7 cellular contexts compared by ENCODE assay signal in the genomic region with DNA sequence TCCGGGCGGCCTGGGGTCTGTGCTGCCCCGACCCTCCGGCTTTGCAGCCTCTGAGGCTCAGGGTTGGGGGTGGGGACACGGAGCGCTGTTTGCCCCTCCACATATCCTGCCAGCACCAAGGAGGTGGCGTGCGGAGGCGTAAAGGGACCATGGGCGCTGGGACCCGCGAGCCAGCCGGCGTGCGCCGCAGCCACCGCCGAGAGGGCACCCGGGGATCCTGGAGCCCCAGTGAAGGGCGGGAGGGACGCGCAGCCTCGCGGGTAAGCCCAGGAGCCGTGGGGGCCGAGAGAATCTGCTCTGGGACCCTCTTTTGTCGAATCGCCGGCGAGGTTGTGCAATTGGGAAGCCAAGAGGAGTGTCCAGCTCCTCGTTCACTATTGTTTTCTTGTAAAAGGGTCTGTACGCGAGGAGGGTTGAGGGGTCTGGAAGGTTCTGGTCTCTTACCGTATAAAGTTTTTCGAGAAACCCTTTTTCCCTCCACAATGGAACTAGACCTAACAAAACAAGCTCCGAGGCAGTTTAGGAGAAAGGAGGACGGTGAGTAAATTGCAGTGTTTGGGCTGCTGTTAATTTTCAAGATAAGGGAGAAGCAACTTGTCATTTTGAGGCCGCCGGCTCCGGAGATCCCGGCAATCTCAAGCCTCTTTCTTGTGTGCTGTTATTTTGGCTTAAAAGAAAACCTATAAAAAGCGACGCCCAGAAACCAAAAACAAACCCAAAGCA. TPM values are rescaled to one million over a fixed set of nuclear protein-coding genes. Genes with fewer than 3 reads are reported as not detected.
DNase-seq lines count a peak whose midpoint lies in the region; ATAC-seq and TF ChIP-seq lines count a peak whose summit lies in the region.

No MANE protein-coding gene starts in this region.

- H3K4me1 ChIP-seq in gastrocnemius medialis, result peaks cover 7 to 10% of the 10 kb centered on the region in 2 donors

- H3K27ac ChIP-seq in brain microvascular endothelial cell (peak overlapping the region; percentile 56), gastrocnemius medialis (peak overlapping the region; percentile 77 to 90 (median 82))

- peak; percentile 13 for ATAC-seq in GM21786 (IDR thresholded peaks at IDR 0.05; ENCODE audit: unreplicated experiment)
- ATAC-seq in gastrocnemius medialis, result peak; percentile 57 to 58
- no peak for ATAC-seq in GM18873 (IDR thresholded peaks at IDR 0.05; ENCODE audit: low FRiP score, unreplicated experiment)

- TF ChIP-seq CTCF in GM10248 (IDR thresholded peaks at IDR 0.05; ENCODE audit: control extremely low read depth, extremely low read depth, low read depth, missing control alignments) (no peak), NB4 (IDR thresholded peaks at IDR 0.05; ENCODE audit: low read depth, low read length) (no peak), brain microvascular endothelial cell (IDR thresholded peaks at IDR 0.05; ENCODE audit: low read depth, low read length, missing control alignments) (no peak), gastrocnemius medialis (IDR thresholded peaks at IDR 0.05 in 4 of 5, conservative IDR thresholded peaks at IDR 0.05 in 1 of 5) (no peak)

- no peak for TF ChIP-seq POLR2A in NB4 (IDR thresholded peaks at IDR 0.05; ENCODE audit: extremely low read depth, insufficient read length)
- TF ChIP-seq POLR2A in gastrocnemius medialis (IDR thresholded peaks at IDR 0.05), result no peak

- H3K4me3 ChIP-seq in NB4 (ENCODE audit: low read depth, low read length), result peak overlapping the region; percentile 65
- H3K4me3 ChIP-seq in brain microvascular endothelial cell (ENCODE audit: low read depth, low read length), result peak overlapping the region; percentile 88
- H3K4me3 ChIP-seq in gastrocnemius medialis, result peak overlapping the region; percentile 77 to 97 (median 83)

- POLR2A ChIA-PET in GM10248 (lab: Yijun Ruan, JAX), result no interaction called here

- in situ Hi-C loops in brain microvascular endothelial cell (cut with HindIII; ENCODE audit: low pct_ligation_motif_present, low sequenced_read_pairs), result no loop called here
- in situ Hi-C loops in gastrocnemius medialis (cut with MboI; ENCODE audit: low sequenced_read_pairs in 4 of 4), result no loop called here

- DNase-seq in GM10248 (ENCODE audit: extremely low spot score) (peak; percentile 32), NB4 (ENCODE audit: low read depth) (peak; percentile 73), brain microvascular endothelial cell (no peak), iPS-NIHi11 (ENCODE audit: low spot score) (peak; percentile 63), gastrocnemius medialis (no peak)

- no peaks in the 10 kb centered on the region for H3K36me3 ChIP-seq in brain microvascular endothelial cell (replicated peaks)
- no peaks in the 10 kb centered on the region for H3K36me3 ChIP-seq in gastrocnemius medialis

- H3K27me3 ChIP-seq in brain microvascular endothelial cell (replicated peaks), result no peaks in the 10 kb centered on the region
- H3K27me3 ChIP-seq in gastrocnemius medialis, result no peaks in the 10 kb centered on the region

- CTCF ChIA-PET in GM10248 (lab: Yijun Ruan, JAX), result interaction anchor here (1.1 to 4.8 kb wide), 9 partner anchors 7 to 137 kb away, joined by 3 to 25 read pairs (median 4); no protein-coding TSS in a partner anchor

- no peaks in the 10 kb centered on the region for H3K9me3 ChIP-seq in gastrocnemius medialis

- intact Hi-C loops in gastrocnemius medialis (cut with DNase I; ENCODE audit: low total_unique reads), result loop anchor here (10.0 kb wide), 1 partner anchor 138 kb away; a partner anchor contains a TSS

RNA-seq across cellular contexts. Expression of a gene that starts 29.9 kb away (rescaled TPM):
- 10 to 100 TPM in 2 of 4 donors, 1 to 10 TPM in 2; 7.4 to 15.0 (median 11.3) TPM for total RNA-seq in gastrocnemius medialis

Comparison
In these comparisons a context has a peak if more than half of its experiments do, and no peak if none do; other contexts are left out.
1. DNase-seq: peak in GM10248 (single experiment), NB4 (single experiment) and iPS-NIHi11 (single experiment); none in brain microvascular endothelial cell (single experiment) and gastrocnemius medialis (0 of 2).
2. Peak in every context shown above with its lines, with median percentiles within 50 percentile points of each other: H3K4me3 ChIP-seq.